Comparison of ENCODE assay signal across 1 cellular context in the genomic region with DNA sequence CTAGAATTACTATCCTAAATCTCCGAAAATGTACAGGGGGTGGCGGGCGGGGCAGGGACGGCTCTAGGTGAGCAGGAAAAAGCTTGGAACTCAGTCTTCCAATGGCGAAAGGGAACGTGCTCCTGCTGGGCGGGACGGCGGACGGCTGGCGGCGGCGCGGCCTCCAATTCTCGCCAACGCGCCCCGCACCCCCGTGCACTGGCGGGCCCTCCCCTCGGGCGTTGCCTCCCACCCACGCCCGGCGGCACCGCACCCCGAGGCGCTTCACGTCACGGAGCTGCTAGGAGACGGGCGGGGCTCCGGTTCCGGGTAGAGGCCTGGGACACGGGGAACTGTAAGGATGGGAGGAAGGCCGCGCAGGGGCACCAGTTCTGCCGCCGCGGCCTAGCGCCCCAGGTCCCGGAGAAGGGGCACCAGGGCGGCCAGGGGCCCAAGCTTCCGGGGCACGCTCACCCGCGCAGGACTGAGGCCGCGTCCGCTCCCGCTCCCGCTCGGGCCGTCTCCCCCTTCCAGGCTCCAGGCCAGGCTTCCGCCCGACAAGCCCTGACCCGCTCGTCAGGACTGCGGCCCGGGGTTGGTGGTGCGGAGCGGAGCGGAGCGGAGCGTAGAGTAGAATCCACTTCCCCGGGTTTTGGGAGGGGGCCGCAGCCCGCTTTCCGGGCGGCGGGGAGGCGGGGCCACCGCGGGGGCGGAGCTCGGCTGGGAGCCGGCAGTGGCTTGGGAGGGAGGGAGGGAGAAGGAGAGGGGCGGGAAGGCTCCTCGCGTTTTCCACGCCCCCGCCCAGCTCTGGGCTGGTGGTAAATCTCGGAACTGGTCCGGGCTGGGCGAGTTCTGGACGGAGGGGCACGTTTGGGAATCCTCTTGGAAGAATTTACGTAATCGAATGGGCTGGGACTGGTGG.
TF ChIP-seq lines count a peak whose summit lies in the region.

A gene (minus strand): TSS at position 594 of the 901 bp plus-strand sequence. CDS start 3,167 bp downstream, outside the sequence.

TF ChIP-seq in HEK293, 187 proteins besides CTCF, POLR2A, EP300 and RAD21 (continued from another document and continues in another):
- TF ChIP-seq, protein P1, sequence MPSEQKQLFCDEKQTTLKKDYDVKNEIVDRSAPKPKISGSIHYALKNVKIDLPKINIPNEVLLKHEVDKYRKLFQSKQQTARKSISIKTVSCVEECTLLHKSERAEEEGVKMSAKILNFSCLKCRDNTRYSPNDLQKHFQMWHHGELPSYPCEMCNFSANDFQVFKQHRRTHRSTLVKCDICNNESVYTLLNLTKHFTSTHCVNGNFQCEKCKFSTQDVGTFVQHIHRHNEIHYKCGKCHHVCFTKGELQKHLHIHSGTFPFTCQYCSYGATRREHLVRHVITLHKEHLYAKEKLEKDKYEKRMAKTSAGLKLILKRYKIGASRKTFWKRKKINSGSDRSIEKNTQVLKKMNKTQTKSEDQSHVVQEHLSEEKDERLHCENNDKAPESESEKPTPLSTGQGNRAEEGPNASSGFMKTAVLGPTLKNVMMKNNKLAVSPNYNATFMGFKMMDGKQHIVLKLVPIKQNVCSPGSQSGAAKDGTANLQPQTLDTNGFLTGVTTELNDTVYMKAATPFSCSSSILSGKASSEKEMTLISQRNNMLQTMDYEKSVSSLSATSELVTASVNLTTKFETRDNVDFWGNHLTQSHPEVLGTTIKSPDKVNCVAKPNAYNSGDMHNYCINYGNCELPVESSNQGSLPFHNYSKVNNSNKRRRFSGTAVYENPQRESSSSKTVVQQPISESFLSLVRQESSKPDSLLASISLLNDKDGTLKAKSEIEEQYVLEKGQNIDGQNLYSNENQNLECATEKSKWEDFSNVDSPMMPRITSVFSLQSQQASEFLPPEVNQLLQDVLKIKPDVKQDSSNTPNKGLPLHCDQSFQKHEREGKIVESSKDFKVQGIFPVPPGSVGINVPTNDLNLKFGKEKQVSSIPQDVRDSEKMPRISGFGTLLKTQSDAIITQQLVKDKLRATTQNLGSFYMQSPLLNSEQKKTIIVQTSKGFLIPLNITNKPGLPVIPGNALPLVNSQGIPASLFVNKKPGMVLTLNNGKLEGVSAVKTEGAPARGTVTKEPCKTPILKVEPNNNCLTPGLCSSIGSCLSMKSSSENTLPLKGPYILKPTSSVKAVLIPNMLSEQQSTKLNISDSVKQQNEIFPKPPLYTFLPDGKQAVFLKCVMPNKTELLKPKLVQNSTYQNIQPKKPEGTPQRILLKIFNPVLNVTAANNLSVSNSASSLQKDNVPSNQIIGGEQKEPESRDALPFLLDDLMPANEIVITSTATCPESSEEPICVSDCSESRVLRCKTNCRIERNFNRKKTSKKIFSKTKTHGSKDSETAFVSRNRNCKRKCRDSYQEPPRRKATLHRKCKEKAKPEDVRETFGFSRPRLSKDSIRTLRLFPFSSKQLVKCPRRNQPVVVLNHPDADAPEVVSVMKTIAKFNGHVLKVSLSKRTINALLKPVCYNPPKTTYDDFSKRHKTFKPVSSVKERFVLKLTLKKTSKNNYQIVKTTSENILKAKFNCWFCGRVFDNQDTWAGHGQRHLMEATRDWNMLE (tag by site-specific recombination; conservative IDR thresholded peaks at IDR 0.05; ENCODE audit: low read depth) = no peak
- TF ChIP-seq, protein P2, sequence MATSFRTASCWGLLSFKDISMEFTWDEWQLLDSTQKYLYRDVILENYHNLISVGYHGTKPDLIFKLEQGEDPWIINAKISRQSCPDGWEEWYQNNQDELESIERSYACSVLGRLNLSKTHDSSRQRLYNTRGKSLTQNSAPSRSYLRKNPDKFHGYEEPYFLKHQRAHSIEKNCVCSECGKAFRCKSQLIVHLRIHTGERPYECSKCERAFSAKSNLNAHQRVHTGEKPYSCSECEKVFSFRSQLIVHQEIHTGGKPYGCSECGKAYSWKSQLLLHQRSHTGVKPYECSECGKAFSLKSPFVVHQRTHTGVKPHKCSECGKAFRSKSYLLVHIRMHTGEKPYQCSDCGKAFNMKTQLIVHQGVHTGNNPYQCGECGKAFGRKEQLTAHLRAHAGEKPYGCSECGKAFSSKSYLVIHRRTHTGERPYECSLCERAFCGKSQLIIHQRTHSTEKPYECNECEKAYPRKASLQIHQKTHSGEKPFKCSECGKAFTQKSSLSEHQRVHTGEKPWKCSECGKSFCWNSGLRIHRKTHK (tag by site-specific recombination; IDR thresholded peaks at IDR 0.05) = no peak
- TF ChIP-seq KLF16 (tag by site-specific recombination; IDR thresholded peaks at IDR 0.05) = peak; percentile 70
- no peak for TF ChIP-seq ZNF48 (tag by site-specific recombination; IDR thresholded peaks at IDR 0.05)
- peak; percentile 93 for TF ChIP-seq KLF1 (tag by site-specific recombination; IDR thresholded peaks at IDR 0.05)
- TF ChIP-seq ZNF529 (tag by site-specific recombination; IDR thresholded peaks at IDR 0.05; ENCODE audit: insufficient replicate concordance) = no peak
- peak; percentile 80 for TF ChIP-seq MZF1 (tag by site-specific recombination; IDR thresholded peaks at IDR 0.05; ENCODE audit: borderline replicate concordance)
- TF ChIP-seq ZNF202 (tag by site-specific recombination; IDR thresholded peaks at IDR 0.05; ENCODE audit: borderline replicate concordance) = no peak
- no peak; the same call in 1 of the 2 replicates for TF ChIP-seq ZNF335 (tag by site-specific recombination; conservative IDR thresholded peaks at IDR 0.05)
- no peak for TF ChIP-seq RBAK (tag by site-specific recombination; IDR thresholded peaks at IDR 0.05)
- TF ChIP-seq SETDB1 (IDR thresholded peaks at IDR 0.05; ENCODE audit: insufficient read length, low read length) = no peak
- peak; percentile 66 for TF ChIP-seq KLF9 (tag by site-specific recombination; IDR thresholded peaks at IDR 0.05; ENCODE audit: low read depth)
- no peak for TF ChIP-seq ZNF112 (tag by site-specific recombination; IDR thresholded peaks at IDR 0.05)
- no peak for TF ChIP-seq SCRT2 (tag by site-specific recombination; IDR thresholded peaks at IDR 0.05)
- TF ChIP-seq, protein P3, sequence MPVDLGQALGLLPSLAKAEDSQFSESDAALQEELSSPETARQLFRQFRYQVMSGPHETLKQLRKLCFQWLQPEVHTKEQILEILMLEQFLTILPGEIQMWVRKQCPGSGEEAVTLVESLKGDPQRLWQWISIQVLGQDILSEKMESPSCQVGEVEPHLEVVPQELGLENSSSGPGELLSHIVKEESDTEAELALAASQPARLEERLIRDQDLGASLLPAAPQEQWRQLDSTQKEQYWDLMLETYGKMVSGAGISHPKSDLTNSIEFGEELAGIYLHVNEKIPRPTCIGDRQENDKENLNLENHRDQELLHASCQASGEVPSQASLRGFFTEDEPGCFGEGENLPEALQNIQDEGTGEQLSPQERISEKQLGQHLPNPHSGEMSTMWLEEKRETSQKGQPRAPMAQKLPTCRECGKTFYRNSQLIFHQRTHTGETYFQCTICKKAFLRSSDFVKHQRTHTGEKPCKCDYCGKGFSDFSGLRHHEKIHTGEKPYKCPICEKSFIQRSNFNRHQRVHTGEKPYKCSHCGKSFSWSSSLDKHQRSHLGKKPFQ (tag by site-specific recombination; IDR thresholded peaks at IDR 0.05) = peak; percentile 65; the same call in 1 of the 2 replicates
- TF ChIP-seq, protein P4, sequence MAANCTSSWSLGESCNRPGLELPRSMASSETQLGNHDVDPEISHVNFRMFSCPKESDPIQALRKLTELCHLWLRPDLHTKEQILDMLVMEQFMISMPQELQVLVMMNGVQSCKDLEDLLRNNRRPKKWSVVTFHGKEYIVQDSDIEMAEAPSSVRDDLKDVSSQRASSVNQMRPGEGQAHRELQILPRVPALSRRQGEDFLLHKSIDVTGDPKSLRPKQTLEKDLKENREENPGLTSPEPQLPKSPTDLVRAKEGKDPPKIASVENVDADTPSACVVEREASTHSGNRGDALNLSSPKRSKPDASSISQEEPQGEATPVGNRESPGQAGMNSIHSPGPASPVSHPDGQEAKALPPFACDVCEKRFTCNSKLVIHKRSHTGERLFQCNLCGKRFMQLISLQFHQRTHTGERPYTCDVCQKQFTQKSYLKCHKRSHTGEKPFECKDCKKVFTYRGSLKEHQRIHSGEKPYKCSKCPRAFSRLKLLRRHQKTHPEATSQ (tag by site-specific recombination; IDR thresholded peaks at IDR 0.05) = peak; percentile 98
- TF ChIP-seq SALL2 (tag by site-specific recombination; IDR thresholded peaks at IDR 0.05; ENCODE audit: borderline replicate concordance) = no peak
- no peak for TF ChIP-seq MEIS1 (CRISPR knock-in tag; IDR thresholded peaks at IDR 0.05; ENCODE audit: borderline replicate concordance)
- TF ChIP-seq BCL11A (tag by site-specific recombination; IDR thresholded peaks at IDR 0.05; ENCODE audit: low read depth) = peak; percentile 27; the same call in 1 of the 2 replicates
- TF ChIP-seq ZFP3 (tag by site-specific recombination; IDR thresholded peaks at IDR 0.05; ENCODE audit: low read depth) = no peak
- TF ChIP-seq, protein P5, sequence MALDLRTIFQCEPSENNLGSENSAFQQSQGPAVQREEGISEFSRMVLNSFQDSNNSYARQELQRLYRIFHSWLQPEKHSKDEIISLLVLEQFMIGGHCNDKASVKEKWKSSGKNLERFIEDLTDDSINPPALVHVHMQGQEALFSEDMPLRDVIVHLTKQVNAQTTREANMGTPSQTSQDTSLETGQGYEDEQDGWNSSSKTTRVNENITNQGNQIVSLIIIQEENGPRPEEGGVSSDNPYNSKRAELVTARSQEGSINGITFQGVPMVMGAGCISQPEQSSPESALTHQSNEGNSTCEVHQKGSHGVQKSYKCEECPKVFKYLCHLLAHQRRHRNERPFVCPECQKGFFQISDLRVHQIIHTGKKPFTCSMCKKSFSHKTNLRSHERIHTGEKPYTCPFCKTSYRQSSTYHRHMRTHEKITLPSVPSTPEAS (tag by site-specific recombination; IDR thresholded peaks at IDR 0.05) = peak; percentile 30; the same call in 1 of the 2 replicates
- TF ChIP-seq ZNF146 (tag by site-specific recombination; IDR thresholded peaks at IDR 0.05) = peak; percentile 22; the same call in 1 of the 2 replicates
- TF ChIP-seq ZEB2 (tag by site-specific recombination; IDR thresholded peaks at IDR 0.05) = peak; percentile 86; the same call in 1 of the 2 replicates
- no peak for TF ChIP-seq TRIM28 (IDR thresholded peaks at IDR 0.05; ENCODE audit: borderline replicate concordance, low read length)
- TF ChIP-seq ZNF324 (tag by site-specific recombination; IDR thresholded peaks at IDR 0.05) = peak; percentile 92
- TF ChIP-seq ZNF561 (tag by site-specific recombination; IDR thresholded peaks at IDR 0.05; ENCODE audit: borderline replicate concordance) = peak; percentile 96
- no peak for TF ChIP-seq ZNF248 (tag by site-specific recombination; IDR thresholded peaks at IDR 0.05)
- TF ChIP-seq ZNF354C (tag by site-specific recombination; IDR thresholded peaks at IDR 0.05; ENCODE audit: borderline replicate concordance, low read depth) = no peak
- 0 out of 2 replicates have a peak, but pooled peaks have one; percentile 44 for TF ChIP-seq OSR2 (tag by site-specific recombination; IDR thresholded peaks at IDR 0.05)
- TF ChIP-seq HOXC10 (CRISPR knock-in tag; IDR thresholded peaks at IDR 0.05) = peak; percentile 89; the same call in 1 of the 2 replicates
- TF ChIP-seq ZNF596 (tag by site-specific recombination; IDR thresholded peaks at IDR 0.05) = 0 out of 2 replicates have a peak, but pooled peaks have one; percentile 13
- 0 out of 2 replicates have a peak, but pooled peaks have one; percentile 41 for TF ChIP-seq ZNF24 (tag by site-specific recombination; IDR thresholded peaks at IDR 0.05)
- TF ChIP-seq ZXDB (tag by site-specific recombination; IDR thresholded peaks at IDR 0.05) = peak; percentile 99
- TF ChIP-seq, protein P6, sequence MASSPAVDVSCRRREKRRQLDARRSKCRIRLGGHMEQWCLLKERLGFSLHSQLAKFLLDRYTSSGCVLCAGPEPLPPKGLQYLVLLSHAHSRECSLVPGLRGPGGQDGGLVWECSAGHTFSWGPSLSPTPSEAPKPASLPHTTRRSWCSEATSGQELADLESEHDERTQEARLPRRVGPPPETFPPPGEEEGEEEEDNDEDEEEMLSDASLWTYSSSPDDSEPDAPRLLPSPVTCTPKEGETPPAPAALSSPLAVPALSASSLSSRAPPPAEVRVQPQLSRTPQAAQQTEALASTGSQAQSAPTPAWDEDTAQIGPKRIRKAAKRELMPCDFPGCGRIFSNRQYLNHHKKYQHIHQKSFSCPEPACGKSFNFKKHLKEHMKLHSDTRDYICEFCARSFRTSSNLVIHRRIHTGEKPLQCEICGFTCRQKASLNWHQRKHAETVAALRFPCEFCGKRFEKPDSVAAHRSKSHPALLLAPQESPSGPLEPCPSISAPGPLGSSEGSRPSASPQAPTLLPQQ (tag by site-specific recombination; IDR thresholded peaks at IDR 0.05) = peak; percentile 95
- peak; percentile 48; the same call in 1 of the 2 replicates for TF ChIP-seq ZNF121 (tag by site-specific recombination; IDR thresholded peaks at IDR 0.05)
- no peak for TF ChIP-seq ZNF23 (tag by site-specific recombination; IDR thresholded peaks at IDR 0.05; ENCODE audit: borderline replicate concordance)
- TF ChIP-seq WT1 (tag by site-specific recombination; IDR thresholded peaks at IDR 0.05) = peak; percentile 74
- TF ChIP-seq, protein P7, sequence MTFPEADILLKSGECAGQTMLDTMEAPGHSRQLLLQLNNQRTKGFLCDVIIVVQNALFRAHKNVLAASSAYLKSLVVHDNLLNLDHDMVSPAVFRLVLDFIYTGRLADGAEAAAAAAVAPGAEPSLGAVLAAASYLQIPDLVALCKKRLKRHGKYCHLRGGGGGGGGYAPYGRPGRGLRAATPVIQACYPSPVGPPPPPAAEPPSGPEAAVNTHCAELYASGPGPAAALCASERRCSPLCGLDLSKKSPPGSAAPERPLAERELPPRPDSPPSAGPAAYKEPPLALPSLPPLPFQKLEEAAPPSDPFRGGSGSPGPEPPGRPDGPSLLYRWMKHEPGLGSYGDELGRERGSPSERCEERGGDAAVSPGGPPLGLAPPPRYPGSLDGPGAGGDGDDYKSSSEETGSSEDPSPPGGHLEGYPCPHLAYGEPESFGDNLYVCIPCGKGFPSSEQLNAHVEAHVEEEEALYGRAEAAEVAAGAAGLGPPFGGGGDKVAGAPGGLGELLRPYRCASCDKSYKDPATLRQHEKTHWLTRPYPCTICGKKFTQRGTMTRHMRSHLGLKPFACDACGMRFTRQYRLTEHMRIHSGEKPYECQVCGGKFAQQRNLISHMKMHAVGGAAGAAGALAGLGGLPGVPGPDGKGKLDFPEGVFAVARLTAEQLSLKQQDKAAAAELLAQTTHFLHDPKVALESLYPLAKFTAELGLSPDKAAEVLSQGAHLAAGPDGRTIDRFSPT (tag by site-specific recombination; IDR thresholded peaks at IDR 0.05) = peak; percentile 97
- TF ChIP-seq ZNF510 (tag by site-specific recombination; IDR thresholded peaks at IDR 0.05; ENCODE audit: insufficient replicate concordance) = peak; percentile 25
- TF ChIP-seq, protein P8, sequence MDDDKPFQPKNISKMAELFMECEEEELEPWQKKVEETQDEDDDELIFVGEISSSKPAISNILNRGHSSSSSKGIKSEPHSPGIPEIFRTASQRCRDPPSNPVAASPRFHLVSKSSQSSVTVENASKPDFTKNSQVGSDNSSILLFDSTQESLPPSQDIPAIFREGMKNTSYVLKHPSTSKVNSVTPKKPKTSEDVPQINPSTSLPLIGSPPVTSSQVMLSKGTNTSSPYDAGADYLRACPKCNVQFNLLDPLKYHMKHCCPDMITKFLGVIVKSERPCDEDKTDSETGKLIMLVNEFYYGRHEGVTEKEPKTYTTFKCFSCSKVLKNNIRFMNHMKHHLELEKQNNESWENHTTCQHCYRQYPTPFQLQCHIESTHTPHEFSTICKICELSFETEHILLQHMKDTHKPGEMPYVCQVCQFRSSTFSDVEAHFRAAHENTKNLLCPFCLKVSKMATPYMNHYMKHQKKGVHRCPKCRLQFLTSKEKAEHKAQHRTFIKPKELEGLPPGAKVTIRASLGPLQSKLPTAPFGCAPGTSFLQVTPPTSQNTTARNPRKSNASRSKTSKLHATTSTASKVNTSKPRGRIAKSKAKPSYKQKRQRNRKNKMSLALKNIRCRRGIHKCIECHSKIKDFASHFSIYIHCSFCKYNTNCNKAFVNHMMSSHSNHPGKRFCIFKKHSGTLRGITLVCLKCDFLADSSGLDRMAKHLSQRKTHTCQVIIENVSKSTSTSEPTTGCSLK (tag by site-specific recombination; IDR thresholded peaks at IDR 0.05) = no peak
